13 cellular contexts compared by ENCODE assay signal in the genomic region with DNA sequence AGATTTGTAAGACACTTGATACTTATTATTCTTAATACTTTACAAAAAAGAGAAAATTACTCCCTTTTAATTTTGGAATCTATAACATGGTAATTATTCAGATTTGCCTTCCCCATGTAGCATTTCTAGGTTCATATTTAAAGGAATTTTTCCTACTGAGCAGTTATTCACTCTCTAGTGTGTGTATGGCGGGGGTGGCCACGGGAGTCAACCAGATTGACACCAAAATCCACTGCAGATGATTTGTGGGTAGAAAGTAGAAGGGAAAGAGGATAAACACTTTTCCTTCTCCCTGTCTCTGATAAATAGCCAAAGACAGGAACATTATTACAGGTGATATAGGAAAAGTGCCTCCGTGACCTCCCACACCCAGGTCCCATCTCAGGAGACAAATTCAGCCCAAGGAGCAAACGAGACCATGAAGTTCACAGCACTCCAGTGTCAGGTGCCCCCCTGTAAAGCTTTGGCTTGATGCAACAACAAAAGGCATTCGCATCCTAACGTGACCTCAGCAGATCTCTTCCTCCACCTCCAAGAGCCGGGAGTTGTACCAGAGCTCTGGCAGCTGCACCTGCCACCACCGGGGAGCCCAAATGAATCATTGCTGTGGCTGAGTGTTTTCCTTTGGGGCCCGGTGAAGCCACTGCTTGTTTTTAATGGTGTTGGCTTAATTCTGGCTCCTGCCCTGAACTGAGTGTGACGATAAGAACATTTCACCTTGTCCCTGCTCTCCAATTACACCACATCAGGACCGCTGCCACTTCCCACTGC.
DNase-seq lines count a peak whose midpoint lies in the region; ATAC-seq, FAIRE-seq and TF ChIP-seq lines count a peak whose summit lies in the region.
"Had no signal": no experiment of that assay in that cellular context is flagged by ENCODE, and none has a peak within 500 bp of the region (broad histone marks: within the 10 kb centered on the region; RNA-seq: fewer than 3 reads in every experiment).

No MANE protein-coding gene starts in this region.

- ATAC-seq in GM21526 (IDR thresholded peaks at IDR 0.05; ENCODE audit: low FRiP score, unreplicated experiment): no peak
- ATAC-seq in GM18511 (IDR thresholded peaks at IDR 0.05; ENCODE audit: unreplicated experiment): no peak
- ATAC-seq: HepG2 had no signal

- no peak overlapping the region for H3K27ac ChIP-seq in H1 (ENCODE audit: low read depth, low read length)

- H2BK12ac ChIP-seq in H1 (ENCODE audit: low read depth, low read length): no peak overlapping the region

- TF ChIP-seq POLR2A in H1 (IDR thresholded peaks at IDR 0.05; ENCODE audit: control extremely low read depth in 1 of 2, low read depth in 2 of 2, low read length in 2 of 2): no peak

- TF ChIP-seq EP300 in H1 (IDR thresholded peaks at IDR 0.05; ENCODE audit: borderline replicate concordance in 1 of 2, low read depth in 2 of 2, low read length in 2 of 2): no peak

- in situ Hi-C loops in GM13977 (cut with MboI; ENCODE audit: low pct_unique_long_range_greater_than_20kb, low sequenced_read_pairs, unreplicated experiment): no loop called here

- H3K9ac ChIP-seq in H1 (replicated peaks in 1 of 4; ENCODE audit: extremely low read depth in 1 of 4, low read depth in 3 of 4, low read length in 3 of 4): no peak overlapping the region

- H2AFZ ChIP-seq in H1 (ENCODE audit: low read length): no peak overlapping the region

- no peaks in the 10 kb centered on the region for H3K79me2 ChIP-seq in H1 (ENCODE audit: control insufficient read depth in 1 of 2, insufficient read depth in 2 of 2, low read length in 2 of 2)

- POLR2A ChIA-PET in H1 (lab: Charles Lee; ENCODE audit: partially characterized antibody): no interaction called here

- H3K4ac ChIP-seq in H1 (replicated peaks; ENCODE audit: insufficient read length, low read depth, low read length): no peak overlapping the region

- CTCF ChIA-PET in H1 (lab: Charles Lee; ENCODE audit: partially characterized antibody): interaction anchor here (0.6 to 1.3 kb wide), 4 partner anchors 22 to 239 kb away, joined by 3 to 4 read pairs (median 4); no protein-coding TSS in a partner anchor

- no peak overlapping the region for H4K5ac ChIP-seq in H1 (ENCODE audit: insufficient read length, low read depth, low read length)

- H2BK120ac ChIP-seq in H1 (replicated peaks; ENCODE audit: low read depth, low read length): no peak overlapping the region

- H2AK5ac ChIP-seq in H1 (ENCODE audit: low read depth, low read length): no peak overlapping the region

- no peaks in the 10 kb centered on the region for H3K36me3 ChIP-seq in BE2C
- H3K36me3 ChIP-seq in H1 (ENCODE audit: control insufficient read depth in 2 of 4, insufficient read depth in 4 of 4, low read length in 3 of 4): no peaks in the 10 kb centered on the region

- no peak overlapping the region for H3K23ac ChIP-seq in H1 (ENCODE audit: insufficient read length)

- H3K9me3 ChIP-seq in BE2C: no peaks in the 10 kb centered on the region; the same call in 1 of the 2 replicates
- H3K9me3 ChIP-seq in H1 (ENCODE audit: insufficient read depth in 2 of 2, low read depth in 1 of 2, low read length in 1 of 2): peaks cover 0 to 3% of the 10 kb centered on the region in 2 experiments; a peak in 1 of 4 replicates

- no peak for FAIRE-seq in H1 (lab: Jason Lieb, UNC)
- FAIRE-seq: endothelial cell of umbilical vein, HepG2, keratinocyte had no signal

- H3K18ac ChIP-seq in H1 (ENCODE audit: extremely low read depth, low read length): no peak overlapping the region

- 80% methylated on average over 11 of the region's 11 CpGs; no CpG with 5 or more reads in 1 of the 2 experiments for WGBS in H1 (ENCODE audit: extremely low coverage in 1 of 2, insufficient coverage in 1 of 2, insufficient read length in 1 of 2, insufficient replicate concordance in 2 of 2, low coverage in 1 of 2, low lambda C conversion rate in 2 of 2, missing lambda C conversion rate in 1 of 2), 2 experiments

- H2BK15ac ChIP-seq in H1 (ENCODE audit: low read length): no peak overlapping the region

- no peak overlapping the region for H2BK20ac ChIP-seq in H1 (ENCODE audit: low read length)

- TF ChIP-seq CTCF in BE2C (IDR thresholded peaks at IDR 0.05; ENCODE audit: low read depth, low read length) (no peak), H1 (IDR thresholded peaks at IDR 0.05; ENCODE audit: control extremely low read depth in 1 of 3, insufficient read depth in 1 of 3, low read depth in 1 of 3, low read length in 3 of 3) (no peak), GM13977 (IDR thresholded peaks at IDR 0.05; ENCODE audit: extremely low read depth, insufficient read depth, missing control alignments) (no peak)

- no peak overlapping the region for H3K4me2 ChIP-seq in H1 (ENCODE audit: insufficient read depth in 1 of 2, low read depth in 2 of 2, low read length in 2 of 2)

- H3K79me1 ChIP-seq in H1 (ENCODE audit: low read depth, low read length): no peaks in the 10 kb centered on the region

- no peak overlapping the region for H4K91ac ChIP-seq in H1 (replicated peaks; ENCODE audit: insufficient read length, low read length)

- H3K4me3 ChIP-seq in BE2C (ENCODE audit: low read depth, low read length) (no peak overlapping the region), H1 (ENCODE audit: extremely low read depth in 1 of 4, insufficient read depth in 2 of 4, low read depth in 3 of 4, low read length in 4 of 4) (no peak overlapping the region)

- peak in 1 of 2 experiments; percentile 2; a peak in 1 of 4 replicates for TF ChIP-seq RAD21 in H1 (IDR thresholded peaks at IDR 0.05 in 1 of 2, conservative IDR thresholded peaks at IDR 0.05 in 1 of 2; ENCODE audit: low read depth in 2 of 2, low read length in 2 of 2)

- H3K56ac ChIP-seq in H1 (replicated peaks; ENCODE audit: insufficient read length, low read depth, low read length): no peak overlapping the region

- H4K20me1 ChIP-seq in H1 (replicated peaks in 1 of 2; ENCODE audit: control insufficient read depth in 1 of 2, insufficient read depth in 2 of 2, low read length in 2 of 2): peaks cover 0 to 1% of the 10 kb centered on the region in 2 experiments

- H3K14ac ChIP-seq in H1 (ENCODE audit: insufficient read length): no peak overlapping the region

- no peak overlapping the region for H2BK5ac ChIP-seq in H1 (ENCODE audit: low read depth, low read length)

- H3K27me3 ChIP-seq in BE2C (no peaks in the 10 kb centered on the region), H1 (replicated peaks in 1 of 4; ENCODE audit: control insufficient read depth in 3 of 4, extremely low read depth in 1 of 4, insufficient read depth in 3 of 4, low read length in 3 of 4) (no peaks in the 10 kb centered on the region)

- H3K4me1 ChIP-seq in BE2C (no peaks in the 10 kb centered on the region), H1 (replicated peaks in 1 of 4; ENCODE audit: control insufficient read depth in 3 of 4, insufficient read depth in 4 of 4, low read length in 3 of 4) (no peaks in the 10 kb centered on the region)

- DNase-seq in BE2C: peak; percentile 16
- peak; percentile 28 for DNase-seq in Daoy (ENCODE audit: low read depth)
- DNase-seq in NCI-H2171 treated with DMSO at 0.1 percent for 48 hours (lab: John Stamatoyannopoulos, UW): peak; percentile 55
- DNase-seq in H1 (ENCODE audit: low read depth in 1 of 2, low spot score in 2 of 2): no peak
- DNase-seq in GM13977 (ENCODE audit: low spot score): no peak
- no peak for DNase-seq in kidney glomerular epithelial cell (lab: John Stamatoyannopoulos, UW)
- DNase-seq: cerebellar nuclear complex, posterior cingulate gyrus had no signal

- H4K8ac ChIP-seq in H1 (ENCODE audit: extremely low read depth, insufficient read depth, low read length): no peak overlapping the region

- H3K23me2 ChIP-seq in H1 (ENCODE audit: low read depth, low read length): no peaks in the 10 kb centered on the region

TF ChIP-seq in H1, 55 proteins besides CTCF, POLR2A, EP300 and RAD21:
- TF ChIP-seq TCF12 (IDR thresholded peaks at IDR 0.05; ENCODE audit: low read depth, low read length) (0 out of 2 replicates have a peak, but pooled peaks have one; percentile 56), SP2 (IDR thresholded peaks at IDR 0.05; ENCODE audit: low read length) (no peak), FOSL1 (IDR thresholded peaks at IDR 0.05; ENCODE audit: insufficient read depth, low read depth, low read length) (no peak)

Comparison
In these comparisons a context has a peak if more than half of its experiments do, and no peak if none do; other contexts are left out.
1. DNase-seq: peak in BE2C (single experiment), Daoy (single experiment) and NCI-H2171 treated with DMSO at 0.1 percent for 48 hours (single experiment); none in H1 (0 of 2), GM13977 (single experiment) and kidney glomerular epithelial cell (single experiment).